Comparison of ENCODE assay signal across 14 cellular contexts in the genomic region with DNA sequence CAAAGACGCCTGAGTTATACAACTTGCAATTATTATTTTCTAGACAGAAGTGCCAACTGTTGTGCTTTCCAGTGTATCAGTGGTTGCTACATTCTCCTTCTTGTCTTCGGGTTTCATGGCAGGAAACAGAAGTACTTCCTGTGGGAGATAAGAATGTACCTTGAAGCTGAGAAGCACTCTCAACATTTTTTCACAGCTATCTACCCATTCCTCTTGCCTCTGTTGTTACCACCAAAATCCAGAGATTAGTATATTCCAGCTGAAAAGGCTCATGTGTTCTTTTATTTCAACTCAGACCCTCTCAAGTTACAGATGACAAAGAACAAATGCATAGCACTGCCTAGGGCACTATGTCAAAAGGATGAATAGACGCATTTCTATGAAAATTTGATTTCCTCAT. TPM values are rescaled to one million over a fixed set of nuclear protein-coding genes. Genes with fewer than 3 reads are reported as not detected.
A peak's percentile ranks its signal among the peaks of the same experiment; 100 is the strongest.
DNase-seq lines count a peak whose midpoint lies in the region; ATAC-seq and TF ChIP-seq lines count a peak whose summit lies in the region.
"Had no signal": no experiment of that assay in that cellular context is flagged by ENCODE, and none has a peak within 500 bp of the region (broad histone marks: within the 10 kb centered on the region; RNA-seq: fewer than 3 reads in every experiment).

No MANE protein-coding gene starts in this region.

- no peak overlapping the region for H3K9ac ChIP-seq in neural progenitor cell

- no peaks in the 10 kb centered on the region for H3K9me3 Mint-ChIP-seq in stimulated activated naive CD8-positive, alpha-beta T cell treated with anti-CD3 and anti-CD28 coated beads, Interleukin-15, Interleukin-2, amounts not matched to agents 100 ng/mL and 50 ng/mL, for 24 hours
- no peaks in the 10 kb centered on the region for H3K9me3 Mint-ChIP-seq in activated T-helper 1 cell treated with anti-CD3 and anti-CD28 coated beads, Interleukin-12 subunit alpha, Interleukin-12 subunit beta, Interleukin-2, Interleukin-4 antibody, amounts not matched to agents 30 ng/mL and 10 ng/mL and 1 ng/mL, durations not matched to agents 14 hours and 24 hours and 36 hours
- no peaks in the 10 kb centered on the region for H3K9me3 Mint-ChIP-seq in neural progenitor cell

- H3K27me3 Mint-ChIP-seq in stimulated activated naive CD8-positive, alpha-beta T cell treated with anti-CD3 and anti-CD28 coated beads, Interleukin-15, Interleukin-2, amounts not matched to agents 100 ng/mL and 50 ng/mL, for 24 hours: no peaks in the 10 kb centered on the region
- no peaks in the 10 kb centered on the region for H3K27me3 Mint-ChIP-seq in activated T-helper 1 cell treated with anti-CD3 and anti-CD28 coated beads, Interleukin-12 subunit alpha, Interleukin-12 subunit beta, Interleukin-2, Interleukin-4 antibody, amounts not matched to agents 30 ng/mL and 10 ng/mL and 1 ng/mL, durations not matched to agents 14 hours and 24 hours and 36 hours (ENCODE audit: insufficient read depth)
- peaks cover 4% of the 10 kb centered on the region for H3K27me3 Mint-ChIP-seq in neural progenitor cell (ENCODE audit: insufficient read depth, low read depth)
- H3K27me3 Mint-ChIP-seq: brain had no signal

- H3K27ac Mint-ChIP-seq in stimulated activated naive CD8-positive, alpha-beta T cell treated with anti-CD3 and anti-CD28 coated beads, Interleukin-15, Interleukin-2, amounts not matched to agents 100 ng/mL and 50 ng/mL, for 24 hours: peak overlapping the region; percentile 43
- H3K27ac Mint-ChIP-seq in activated T-helper 1 cell treated with anti-CD3 and anti-CD28 coated beads, Interleukin-12 subunit alpha, Interleukin-12 subunit beta, Interleukin-2, Interleukin-4 antibody, amounts not matched to agents 30 ng/mL and 10 ng/mL and 1 ng/mL, durations not matched to agents 14 hours and 24 hours and 36 hours: peak overlapping the region; percentile 81
- H3K27ac Mint-ChIP-seq in neural progenitor cell: no peak overlapping the region

- intact Hi-C loops in activated T-helper 1 cell treated with anti-CD3 and anti-CD28 coated beads, Interleukin-12 subunit alpha, Interleukin-12 subunit beta, Interleukin-2, Interleukin-4 antibody, amounts not matched to agents 30 ng/mL and 10 ng/mL and 1 ng/mL, durations not matched to agents 14 hours and 24 hours and 36 hours (cut with micrococcal nuclease): loop anchor here (10.0 kb wide), 1 partner anchor 643 kb away; a partner anchor contains a TSS

- no peak for DNase-seq in stimulated activated naive CD8-positive, alpha-beta T cell treated with anti-CD3 and anti-CD28 coated beads, Interleukin-15, Interleukin-2, amounts not matched to agents 100 U/mL and 50 U/mL, for 24 hours
- DNase-seq in activated T-helper 1 cell treated with anti-CD3 and anti-CD28 coated beads, Interleukin-12 subunit alpha, Interleukin-12 subunit beta, Interleukin-2, Interleukin-4 antibody, amounts not matched to agents 30 ng/mL and 10 ng/mL and 1 ng/mL, durations not matched to agents 14 hours and 24 hours and 36 hours (ENCODE audit: low spot score): no peak
- DNase-seq in foreskin melanocyte (peak; percentile 73), putamen (ENCODE audit: low spot score) (no peak), neural progenitor cell (ENCODE audit: low spot score) (no peak)
- DNase-seq: activated CD8-positive, alpha-beta memory T cell treated with anti-CD3 and anti-CD28 coated beads, Interleukin-2, amount 50 U/mL, for 4 hours; EL had no signal

- no peak for TF ChIP-seq CTCF in neural progenitor cell (IDR thresholded peaks at IDR 0.05)

- H3K4me3 Mint-ChIP-seq in stimulated activated naive CD8-positive, alpha-beta T cell treated with anti-CD3 and anti-CD28 coated beads, Interleukin-15, Interleukin-2, amounts not matched to agents 100 ng/mL and 50 ng/mL, for 24 hours: no peak overlapping the region
- H3K4me3 Mint-ChIP-seq in activated T-helper 1 cell treated with anti-CD3 and anti-CD28 coated beads, Interleukin-12 subunit alpha, Interleukin-12 subunit beta, Interleukin-2, Interleukin-4 antibody, amounts not matched to agents 30 ng/mL and 10 ng/mL and 1 ng/mL, durations not matched to agents 14 hours and 24 hours and 36 hours: peak overlapping the region; percentile 15
- H3K4me3 Mint-ChIP-seq in neural progenitor cell: no peak overlapping the region

- H3K4me3 ChIP-seq in neural progenitor cell: no peak overlapping the region
- H3K4me3 ChIP-seq: HAP-1, lung had no signal

- H3K4me1 Mint-ChIP-seq in stimulated activated naive CD8-positive, alpha-beta T cell treated with anti-CD3 and anti-CD28 coated beads, Interleukin-15, Interleukin-2, amounts not matched to agents 100 ng/mL and 50 ng/mL, for 24 hours (ENCODE audit: low read depth): peaks cover 12% of the 10 kb centered on the region
- peaks cover 40% of the 10 kb centered on the region for H3K4me1 Mint-ChIP-seq in activated T-helper 1 cell treated with anti-CD3 and anti-CD28 coated beads, Interleukin-12 subunit alpha, Interleukin-12 subunit beta, Interleukin-2, Interleukin-4 antibody, amounts not matched to agents 30 ng/mL and 10 ng/mL and 1 ng/mL, durations not matched to agents 14 hours and 24 hours and 36 hours (ENCODE audit: low read depth)
- H3K4me1 Mint-ChIP-seq in neural progenitor cell: peaks cover 2% of the 10 kb centered on the region

- no peaks in the 10 kb centered on the region for H3K79me2 ChIP-seq in neural progenitor cell (ENCODE audit: low read depth)

- H3K4me1 ChIP-seq in neural progenitor cell: no peaks in the 10 kb centered on the region

- H3K27ac ChIP-seq in neural progenitor cell: no peak overlapping the region

- H3K36me3 Mint-ChIP-seq in stimulated activated naive CD8-positive, alpha-beta T cell treated with anti-CD3 and anti-CD28 coated beads, Interleukin-15, Interleukin-2, amounts not matched to agents 100 ng/mL and 50 ng/mL, for 24 hours (ENCODE audit: low read depth): peaks cover 76% of the 10 kb centered on the region
- peaks cover 70% of the 10 kb centered on the region for H3K36me3 Mint-ChIP-seq in activated T-helper 1 cell treated with anti-CD3 and anti-CD28 coated beads, Interleukin-12 subunit alpha, Interleukin-12 subunit beta, Interleukin-2, Interleukin-4 antibody, amounts not matched to agents 30 ng/mL and 10 ng/mL and 1 ng/mL, durations not matched to agents 14 hours and 24 hours and 36 hours (ENCODE audit: low read depth)
- peaks cover 33% of the 10 kb centered on the region for H3K36me3 Mint-ChIP-seq in neural progenitor cell

- no peaks in the 10 kb centered on the region for H4K20me1 ChIP-seq in neural progenitor cell (ENCODE audit: low read depth)

- peaks cover 18% of the 10 kb centered on the region for H3F3A ChIP-seq in neural progenitor cell (ENCODE audit: low read depth)

- H2AFZ ChIP-seq in neural progenitor cell (replicated peaks): no peak overlapping the region

- H3K9me3 ChIP-seq in neural progenitor cell (ENCODE audit: low read depth): no peaks in the 10 kb centered on the region
- H3K9me3 ChIP-seq: HAP-1 had no signal

- H3K36me3 ChIP-seq in neural progenitor cell: no peaks in the 10 kb centered on the region

- ATAC-seq in stimulated activated naive CD8-positive, alpha-beta T cell treated with anti-CD3 and anti-CD28 coated beads, Interleukin-15, Interleukin-2, amounts not matched to agents 100 U/mL and 50 U/mL, for 24 hours: no peak
- no peak for ATAC-seq in HG02970 (IDR thresholded peaks at IDR 0.05; ENCODE audit: low FRiP score, unreplicated experiment)
- ATAC-seq in HG03565 (IDR thresholded peaks at IDR 0.05; ENCODE audit: unreplicated experiment): no peak

- H3K4me2 ChIP-seq in neural progenitor cell: no peak overlapping the region

- H3K27me3 ChIP-seq in neural progenitor cell: no peaks in the 10 kb centered on the region

RNA-seq across cellular contexts. Expression of a gene that starts 4.8 kb away (rescaled TPM):
- total RNA-seq in activated T-helper 1 cell treated with anti-CD3 and anti-CD28 coated beads, Interleukin-12 subunit alpha, Interleukin-12 subunit beta, Interleukin-2, Interleukin-4 antibody, amounts not matched to agents 30 ng/mL and 10 ng/mL and 1 ng/mL, durations not matched to agents 14 hours and 24 hours and 36 hours: 59.0 and 60.9 TPM in 2 replicates
- total RNA-seq in neural progenitor cell (ENCODE audit: low replicate concordance): 76.6 and 86.4 TPM in 2 replicates

RNA-seq across cellular contexts. Expression of a gene that starts 19.6 kb away (rescaled TPM):
- 256 and 271 TPM in 2 replicates for total RNA-seq in activated T-helper 1 cell treated with anti-CD3 and anti-CD28 coated beads, Interleukin-12 subunit alpha, Interleukin-12 subunit beta, Interleukin-2, Interleukin-4 antibody, amounts not matched to agents 30 ng/mL and 10 ng/mL and 1 ng/mL, durations not matched to agents 14 hours and 24 hours and 36 hours
- total RNA-seq in neural progenitor cell (ENCODE audit: low replicate concordance): 185 and 228 TPM in 2 replicates

RNA-seq across cellular contexts. Expression of a gene that starts 19.7 kb away (rescaled TPM):
- 94.3 and 98.5 TPM in 2 replicates for total RNA-seq in activated T-helper 1 cell treated with anti-CD3 and anti-CD28 coated beads, Interleukin-12 subunit alpha, Interleukin-12 subunit beta, Interleukin-2, Interleukin-4 antibody, amounts not matched to agents 30 ng/mL and 10 ng/mL and 1 ng/mL, durations not matched to agents 14 hours and 24 hours and 36 hours
- total RNA-seq in neural progenitor cell (ENCODE audit: low replicate concordance): 26.4 and 34.9 TPM in 2 replicates

RNA-seq across cellular contexts. Expression of a gene that starts 49.0 kb away (rescaled TPM):
- total RNA-seq in activated T-helper 1 cell treated with anti-CD3 and anti-CD28 coated beads, Interleukin-12 subunit alpha, Interleukin-12 subunit beta, Interleukin-2, Interleukin-4 antibody, amounts not matched to agents 30 ng/mL and 10 ng/mL and 1 ng/mL, durations not matched to agents 14 hours and 24 hours and 36 hours: not detected in 2 replicates
- total RNA-seq in neural progenitor cell (ENCODE audit: low replicate concordance): not detected in 2 replicates
- total RNA-seq: lung, osteoblast had no signal
